ENCODE assay signal across 8 cellular contexts in genomic region chr17:42456223-42457106, GRCh38. TPM values are rescaled to one million over a fixed set of nuclear protein-coding genes. Genes with fewer than 3 reads are reported as not detected.
DNase-seq lines count a peak whose midpoint lies in the region; ATAC-seq, FAIRE-seq and TF ChIP-seq lines count a peak whose summit lies in the region.

No MANE protein-coding gene starts in this region.

- H2BK12ac ChIP-seq in trophoblast cell (ENCODE audit: low read length), result no peak overlapping the region

- no peak overlapping the region for H3K18ac ChIP-seq in trophoblast cell (ENCODE audit: low read length)

- no peaks in the 10 kb centered on the region for H3K9me3 ChIP-seq in SK-N-MC (ENCODE audit: low read depth, low read length)
- H3K9me3 ChIP-seq in trophoblast cell (ENCODE audit: insufficient read depth, low read depth, low read length), result no peaks in the 10 kb centered on the region

- H3K23ac ChIP-seq in trophoblast cell (ENCODE audit: low read length), result no peak overlapping the region

- no peaks in the 10 kb centered on the region for H3K27me3 ChIP-seq in trophoblast cell (ENCODE audit: insufficient read depth, low read length)

- no CpG with 5 or more reads among the region's 5 CpGs for WGBS in trophoblast cell (ENCODE audit: extremely low coverage, insufficient coverage, insufficient read length)

- DNase-seq in AG10803 (ENCODE audit: low read depth) (peak; percentile 85), GM20000 (ENCODE audit: low spot score) (peak; percentile 67), SK-N-MC (ENCODE audit: low read depth, low spot score) (peak; percentile 95), epithelial cell of esophagus (ENCODE audit: low read depth) (peak; percentile 61), trophoblast cell (no peak), frontal cortex (ENCODE audit: low spot score in 2 of 2) (no peak)

- H2BK120ac ChIP-seq in trophoblast cell (ENCODE audit: insufficient read depth, low read length, poor library complexity), result no peak overlapping the region

- H4K8ac ChIP-seq in trophoblast cell (ENCODE audit: low read depth, low read length), result peak overlapping the region; percentile 49

- no peak for TF ChIP-seq CTCF in AG10803 (conservative IDR thresholded peaks at IDR 0.05; ENCODE audit: low read length)
- TF ChIP-seq CTCF in GM20000 (IDR thresholded peaks at IDR 0.05; ENCODE audit: extremely low read depth, missing control alignments), result no peak
- no peak for TF ChIP-seq CTCF in epithelial cell of esophagus (IDR thresholded peaks at IDR 0.05; ENCODE audit: insufficient read depth, low read depth, low read length, missing control alignments)

- no peak overlapping the region for H3K4me2 ChIP-seq in trophoblast cell (ENCODE audit: low read length)

- no peak overlapping the region for H2BK5ac ChIP-seq in trophoblast cell (ENCODE audit: low read depth, low read length, poor library complexity)

- ATAC-seq in GM18870 (IDR thresholded peaks at IDR 0.05; ENCODE audit: unreplicated experiment), result no peak
- ATAC-seq in HG02571 (IDR thresholded peaks at IDR 0.05; ENCODE audit: unreplicated experiment), result no peak

- H4K12ac ChIP-seq in trophoblast cell (ENCODE audit: low read depth, low read length), result no peak overlapping the region

- H2AK5ac ChIP-seq in trophoblast cell (ENCODE audit: low read length), result no peak overlapping the region

- H3K14ac ChIP-seq in trophoblast cell (ENCODE audit: low read length), result no peak overlapping the region

- H3K4me3 ChIP-seq in AG10803 (ENCODE audit: low read length), result no peak overlapping the region; the same call in 1 of the 2 replicates
- H3K4me3 ChIP-seq in SK-N-MC, result peak overlapping the region; percentile 59
- no peak overlapping the region for H3K4me3 ChIP-seq in epithelial cell of esophagus (ENCODE audit: low read length)
- H3K4me3 ChIP-seq in trophoblast cell (ENCODE audit: low read depth, low read length), result no peak overlapping the region

- H3K79me1 ChIP-seq in trophoblast cell (ENCODE audit: low read length), result peaks cover 6% of the 10 kb centered on the region

- H2AFZ ChIP-seq in trophoblast cell (ENCODE audit: insufficient read depth, low read length, poor library complexity), result no peak overlapping the region

- no peak overlapping the region for H3K4ac ChIP-seq in trophoblast cell (ENCODE audit: low read depth, low read length)

- no peak overlapping the region for H3K9ac ChIP-seq in SK-N-MC (ENCODE audit: insufficient read length)
- no peak overlapping the region for H3K9ac ChIP-seq in trophoblast cell (ENCODE audit: low read length)

- H3K36me3 ChIP-seq in SK-N-MC (ENCODE audit: insufficient read depth, low read length) (no peaks in the 10 kb centered on the region), trophoblast cell (ENCODE audit: control insufficient read depth in 1 of 2, insufficient read depth in 2 of 2, low read length in 2 of 2) (peaks cover under 1 to 2% of the 10 kb centered on the region in 2 experiments)

- H3K79me2 ChIP-seq in trophoblast cell (ENCODE audit: control insufficient read depth, insufficient read depth, low read length, poor library complexity), result peaks cover 3% of the 10 kb centered on the region

- H3K4me1 ChIP-seq in trophoblast cell (ENCODE audit: control insufficient read depth in 1 of 2, insufficient read depth in 2 of 2, low read length in 2 of 2), result peaks cover 3 to 6% of the 10 kb centered on the region in 2 experiments

- no peak overlapping the region for H4K91ac ChIP-seq in trophoblast cell (ENCODE audit: low read depth, low read length)

- no peak for FAIRE-seq in frontal cortex (lab: Jason Lieb, UNC)

- H3K27ac ChIP-seq in SK-N-MC (peak overlapping the region; percentile 51), trophoblast cell (ENCODE audit: low read depth, low read length) (no peak overlapping the region)

RNA-seq across cellular contexts. Expression of gene ATP6V0A1, which starts 2.2 kb away (rescaled TPM):
- polyA plus RNA-seq in trophoblast cell (2013), result 62.3 and 70.2 TPM in 2 replicates
- 207 TPM for total RNA-seq in frontal cortex

RNA-seq across cellular contexts. Expression of gene CAVIN1, which starts 33.4 kb away (rescaled TPM):
- 41.6 and 44.0 TPM in 2 replicates for polyA plus RNA-seq in trophoblast cell (2013)
- total RNA-seq in frontal cortex, result 8.2 TPM

Comparison
In these comparisons a context has a peak if more than half of its experiments do, and no peak if none do; other contexts are left out.
1. DNase-seq: peak in AG10803 (single experiment), GM20000 (single experiment), SK-N-MC (single experiment) and epithelial cell of esophagus (single experiment); none in trophoblast cell (0 of 2) and frontal cortex (0 of 2).